Comparison of ENCODE assay signal across 13 cellular contexts in genomic region chr16:31385680-31386079, GRCh38. TPM values are rescaled to one million over a fixed set of nuclear protein-coding genes. Genes with fewer than 3 reads are reported as not detected.
A peak's percentile ranks its signal among the peaks of the same experiment; 100 is the strongest.
DNase-seq lines count a peak whose midpoint lies in the region; ATAC-seq lines count a peak whose summit lies in the region.
"Had no signal": no experiment of that assay in that cellular context is flagged by ENCODE, and none has a peak within 500 bp of the region (broad histone marks: within the 10 kb centered on the region; RNA-seq: fewer than 3 reads in every experiment).

No MANE protein-coding gene starts in this region.

- ATAC-seq in stimulated activated naive CD8-positive, alpha-beta T cell treated with anti-CD3 and anti-CD28 coated beads, Interleukin-15, amount 100 ng/mL, for 72 hours = no peak
- no peak for ATAC-seq in HG02973 (IDR thresholded peaks at IDR 0.05; ENCODE audit: unreplicated experiment)
- no peak for ATAC-seq in effector memory CD8-positive, alpha-beta T cell (replicated peaks)

- no peak overlapping the region for H3K9ac ChIP-seq in mesenchymal stem cell (ENCODE audit: low read length)
- H3K9ac ChIP-seq: neural progenitor cell had no signal

- H3K9me3 Mint-ChIP-seq in stimulated activated naive CD8-positive, alpha-beta T cell treated with anti-CD3 and anti-CD28 coated beads, Interleukin-15, Interleukin-2, amounts not matched to agents 100 ng/mL and 50 ng/mL, for 24 hours = no peaks in the 10 kb centered on the region
- no peaks in the 10 kb centered on the region for H3K9me3 Mint-ChIP-seq in stimulated activated naive CD8-positive, alpha-beta T cell treated with anti-CD3 and anti-CD28 coated beads, Interleukin-15, amount 100 ng/mL, for 72 hours
- H3K9me3 Mint-ChIP-seq in effector memory CD8-positive, alpha-beta T cell = no peaks in the 10 kb centered on the region
- H3K9me3 Mint-ChIP-seq: CD4-positive, CD25-positive, alpha-beta regulatory T cell; central memory CD8-positive, alpha-beta T cell; immature natural killer cell; neural progenitor cell had no signal

- no peak overlapping the region for H3K4ac ChIP-seq in mesenchymal stem cell (ENCODE audit: low read depth in 1 of 2, low read length in 2 of 2)

- H3K4me2 ChIP-seq in mesenchymal stem cell (ENCODE audit: low read length, poor library complexity, severe bottlenecking) = no peak overlapping the region
- H3K4me2 ChIP-seq: neural progenitor cell had no signal

- peaks cover 30% of the 10 kb centered on the region for H3K4me1 Mint-ChIP-seq in stimulated activated naive CD8-positive, alpha-beta T cell treated with anti-CD3 and anti-CD28 coated beads, Interleukin-15, Interleukin-2, amounts not matched to agents 100 ng/mL and 50 ng/mL, for 24 hours (ENCODE audit: low read depth)
- H3K4me1 Mint-ChIP-seq in stimulated activated naive CD8-positive, alpha-beta T cell treated with anti-CD3 and anti-CD28 coated beads, Interleukin-15, amount 100 ng/mL, for 72 hours = peaks cover 31% of the 10 kb centered on the region
- peaks cover 8 to 11% of the 10 kb centered on the region in 2 donors for H3K4me1 Mint-ChIP-seq in effector memory CD8-positive, alpha-beta T cell (ENCODE audit: low read depth in 2 of 2)

- no peak overlapping the region for H2AFZ ChIP-seq in mesenchymal stem cell (ENCODE audit: low read depth, low read length)
- H2AFZ ChIP-seq: neural progenitor cell had no signal

- no peak overlapping the region for H2BK15ac ChIP-seq in mesenchymal stem cell (ENCODE audit: low read depth, poor library complexity, severe bottlenecking)

- H3K79me1 ChIP-seq in mesenchymal stem cell (replicated peaks; ENCODE audit: low read length, poor library complexity, severe bottlenecking) = no peaks in the 10 kb centered on the region

- no peaks in the 10 kb centered on the region for H3K9me3 ChIP-seq in mesenchymal stem cell (ENCODE audit: control insufficient read depth, low read length)
- H3K9me3 ChIP-seq: Peyer's patch had no signal

- peaks cover 2% of the 10 kb centered on the region for H3K4me1 ChIP-seq in mesenchymal stem cell (ENCODE audit: control insufficient read depth, insufficient read depth, low read depth, low read length)
- H3K4me1 ChIP-seq: neural progenitor cell had no signal

- 86% methylated on average over 4 of the region's 4 CpGs for WGBS in mesenchymal stem cell

- H4K91ac ChIP-seq in mesenchymal stem cell (ENCODE audit: low read length) = no peak overlapping the region

- no peak overlapping the region for H3K18ac ChIP-seq in mesenchymal stem cell (ENCODE audit: low read depth in 1 of 2, low read length in 2 of 2)

- H3K14ac ChIP-seq in mesenchymal stem cell (ENCODE audit: low read length in 2 of 2) = no peak overlapping the region

- no peak overlapping the region for H2BK5ac ChIP-seq in mesenchymal stem cell (ENCODE audit: low read depth, low read length, poor library complexity, severe bottlenecking)

- H3K36me3 Mint-ChIP-seq in stimulated activated naive CD8-positive, alpha-beta T cell treated with anti-CD3 and anti-CD28 coated beads, Interleukin-15, Interleukin-2, amounts not matched to agents 100 ng/mL and 50 ng/mL, for 24 hours (ENCODE audit: low read depth) = no peaks in the 10 kb centered on the region
- peaks cover 4% of the 10 kb centered on the region for H3K36me3 Mint-ChIP-seq in effector memory CD8-positive, alpha-beta T cell (ENCODE audit: insufficient read depth)
- H3K36me3 Mint-ChIP-seq: CD4-positive, CD25-positive, alpha-beta regulatory T cell; neural progenitor cell had no signal

- no peak overlapping the region for H2BK120ac ChIP-seq in mesenchymal stem cell (ENCODE audit: low read depth, low read length)

- H3K27me3 Mint-ChIP-seq in stimulated activated naive CD8-positive, alpha-beta T cell treated with anti-CD3 and anti-CD28 coated beads, Interleukin-15, Interleukin-2, amounts not matched to agents 100 ng/mL and 50 ng/mL, for 24 hours = peaks cover 15% of the 10 kb centered on the region
- H3K27me3 Mint-ChIP-seq in stimulated activated naive CD8-positive, alpha-beta T cell treated with anti-CD3 and anti-CD28 coated beads, Interleukin-15, amount 100 ng/mL, for 72 hours = peaks cover 7% of the 10 kb centered on the region
- peaks cover 0 to 14% of the 10 kb centered on the region in 2 donors for H3K27me3 Mint-ChIP-seq in effector memory CD8-positive, alpha-beta T cell
- H3K27me3 Mint-ChIP-seq: central memory CD8-positive, alpha-beta T cell had no signal

- H3K27me3 ChIP-seq in mesenchymal stem cell (ENCODE audit: control insufficient read depth in 1 of 2, insufficient read depth in 1 of 2, low read length in 2 of 2) = peaks cover 0 to 40% of the 10 kb centered on the region in 2 experiments
- H3K27me3 ChIP-seq: neural progenitor cell, Peyer's patch had no signal

- no peak overlapping the region for H4K8ac ChIP-seq in mesenchymal stem cell (ENCODE audit: low read length)

- H2AK5ac ChIP-seq in mesenchymal stem cell (ENCODE audit: low read length, severe bottlenecking) = no peak overlapping the region

- no peak overlapping the region for H3K4me3 Mint-ChIP-seq in stimulated activated naive CD8-positive, alpha-beta T cell treated with anti-CD3 and anti-CD28 coated beads, Interleukin-15, Interleukin-2, amounts not matched to agents 100 ng/mL and 50 ng/mL, for 24 hours
- no peak overlapping the region for H3K4me3 Mint-ChIP-seq in stimulated activated naive CD8-positive, alpha-beta T cell treated with anti-CD3 and anti-CD28 coated beads, Interleukin-15, amount 100 ng/mL, for 72 hours
- H3K4me3 Mint-ChIP-seq in effector memory CD8-positive, alpha-beta T cell = no peak overlapping the region
- H3K4me3 Mint-ChIP-seq: CD4-positive, CD25-positive, alpha-beta regulatory T cell; central memory CD8-positive, alpha-beta T cell; neural progenitor cell had no signal

- H3K27ac ChIP-seq in mesenchymal stem cell (ENCODE audit: low read length, poor library complexity, severe bottlenecking) = no peak overlapping the region
- H3K27ac ChIP-seq: neural progenitor cell, Peyer's patch had no signal

- H2BK12ac ChIP-seq in mesenchymal stem cell (ENCODE audit: low read length in 2 of 2) = no peak overlapping the region

- no peaks in the 10 kb centered on the region for H3K36me3 ChIP-seq in mesenchymal stem cell (ENCODE audit: control insufficient read depth in 1 of 2, insufficient read depth in 2 of 2, low read depth in 1 of 2, low read length in 2 of 2)
- H3K36me3 ChIP-seq: neural progenitor cell, Peyer's patch had no signal

- peak overlapping the region; percentile 49 for H3K27ac Mint-ChIP-seq in stimulated activated naive CD8-positive, alpha-beta T cell treated with anti-CD3 and anti-CD28 coated beads, Interleukin-15, Interleukin-2, amounts not matched to agents 100 ng/mL and 50 ng/mL, for 24 hours
- H3K27ac Mint-ChIP-seq in stimulated activated naive CD8-positive, alpha-beta T cell treated with anti-CD3 and anti-CD28 coated beads, Interleukin-15, amount 100 ng/mL, for 72 hours = no peak overlapping the region
- H3K27ac Mint-ChIP-seq in effector memory CD8-positive, alpha-beta T cell = no peak overlapping the region
- H3K27ac Mint-ChIP-seq: CD4-positive, CD25-positive, alpha-beta regulatory T cell; neural progenitor cell had no signal

- DNase-seq in stimulated activated naive CD8-positive, alpha-beta T cell treated with anti-CD3 and anti-CD28 coated beads, Interleukin-15, amount 100 ng/mL, for 72 hours = no peak
- DNase-seq in islet precursor cell (peak; percentile 64), mesenchymal stem cell (no peak)
- no peak for DNase-seq in effector memory CD8-positive, alpha-beta T cell
- DNase-seq: effector CD4-positive, alpha-beta T cell; immature natural killer cell had no signal

- no peak overlapping the region for H3K4me3 ChIP-seq in mesenchymal stem cell (ENCODE audit: insufficient read depth in 1 of 2, low read depth in 1 of 2, low read length in 2 of 2)
- H3K4me3 ChIP-seq: neural progenitor cell, Peyer's patch had no signal

- no peak overlapping the region for H3K23ac ChIP-seq in mesenchymal stem cell (ENCODE audit: low read length in 2 of 2)

RNA-seq across cellular contexts. Expression of gene ITGAD, which starts 7.5 kb away (rescaled TPM):
- polyA plus RNA-seq in mesenchymal stem cell (2013, experiment 1 of 2) = not detected
- not detected for polyA plus RNA-seq in mesenchymal stem cell (2013, experiment 2 of 2)
- polyA plus RNA-seq: CD4-positive, CD25-positive, alpha-beta regulatory T cell; fibroblast of lung had no signal

RNA-seq across cellular contexts. Expression of gene ITGAX, which starts 30.7 kb away (rescaled TPM):
- not detected for polyA plus RNA-seq in mesenchymal stem cell (2013, experiment 1 of 2)
- not detected for polyA plus RNA-seq in mesenchymal stem cell (2013, experiment 2 of 2)
- polyA plus RNA-seq: fibroblast of lung had no signal

RNA-seq across cellular contexts. Expression of gene COX6A2, which starts 42.5 kb away (rescaled TPM):
- polyA plus RNA-seq in mesenchymal stem cell (2013, experiment 1 of 2) = not detected
- polyA plus RNA-seq in mesenchymal stem cell (2013, experiment 2 of 2) = not detected
- polyA plus RNA-seq: CD4-positive, CD25-positive, alpha-beta regulatory T cell; fibroblast of lung had no signal

RNA-seq across cellular contexts. Expression of gene ZNF843, which starts 56.9 kb away (rescaled TPM):
- 0.36 TPM for polyA plus RNA-seq in mesenchymal stem cell (2013, experiment 1 of 2)
- 0.34 TPM for polyA plus RNA-seq in mesenchymal stem cell (2013, experiment 2 of 2)
